ENCODE assay signal across 10 cellular contexts in genomic region chr19:36377541-36378178, GRCh38. TPM values are rescaled to one million over a fixed set of nuclear protein-coding genes. Genes with fewer than 3 reads are reported as not detected.
A peak's percentile ranks its signal among the peaks of the same experiment; 100 is the strongest.
DNase-seq lines count a peak whose midpoint lies in the region; ATAC-seq and TF ChIP-seq lines count a peak whose summit lies in the region.
"Had no signal": no experiment of that assay in that cellular context is flagged by ENCODE, and none has a peak within 500 bp of the region (broad histone marks: within the 10 kb centered on the region; RNA-seq: fewer than 3 reads in every experiment).

No MANE protein-coding gene starts in this region.

- intact Hi-C loops in sigmoid colon (cut with DNase I): loop anchor here (2.0 to 10.0 kb wide), 5 partner anchors 40 to 537 kb away; partner anchors contain the start of genes ZFP82, ZNF260, ZNF566 and ZNF568

- WGBS in sigmoid colon, 2 donors: 68 to 69% methylated on average over 9 to 10 of the region's 10 CpGs

- H3K27ac ChIP-seq in sigmoid colon: peak overlapping the region; percentile 85 to 88 (median 86)

- no peak for TF ChIP-seq CTCF in WI38 (IDR thresholded peaks at IDR 0.05; ENCODE audit: low read depth, low read length)
- no peak for TF ChIP-seq CTCF in foreskin fibroblast (IDR thresholded peaks at IDR 0.05; ENCODE audit: low read depth, low read length)
- TF ChIP-seq CTCF in sigmoid colon (IDR thresholded peaks at IDR 0.05): no peak

- no peak for TF ChIP-seq POLR2A in sigmoid colon (IDR thresholded peaks at IDR 0.05)

- no peak for ATAC-seq in HG03280 (IDR thresholded peaks at IDR 0.05; ENCODE audit: unreplicated experiment)
- ATAC-seq in HG02981 (IDR thresholded peaks at IDR 0.05; ENCODE audit: unreplicated experiment): no peak

- peaks cover 0 to 2% (median 0%) of the 10 kb centered on the region in 4 donors for H3K9me3 ChIP-seq in sigmoid colon
- H3K9me3 ChIP-seq: thyroid gland had no signal

- peaks cover 0 to 22% (median 13%) of the 10 kb centered on the region in 4 donors for H3K4me1 ChIP-seq in sigmoid colon

- H3K27me3 ChIP-seq in H7 (ENCODE audit: control insufficient read depth, insufficient read depth, low read length) (no peaks in the 10 kb centered on the region), sigmoid colon (no peaks in the 10 kb centered on the region)
- H3K27me3 ChIP-seq: thyroid gland had no signal

- H3K4me3 ChIP-seq in H7 (ENCODE audit: insufficient read depth, low read depth, low read length) (peak overlapping the region; percentile 61), WI38 (ENCODE audit: low read depth, low read length) (peak overlapping the region; percentile 83), foreskin fibroblast (ENCODE audit: low read depth in 1 of 2, low read length in 2 of 2) (peak overlapping the region; percentile 66 to 88), sigmoid colon (peak overlapping the region in 3 of 4 donors; percentile 70 to 79 (median 77))

- H3K36me3 ChIP-seq in H7 (replicated peaks; ENCODE audit: control insufficient read depth, insufficient read depth, low read length) (no peaks in the 10 kb centered on the region), sigmoid colon (no peaks in the 10 kb centered on the region)
- H3K36me3 ChIP-seq: thyroid gland had no signal

- DNase-seq in H7 (no peak), foreskin fibroblast (peak in 1 of 2 donors; percentile 4), sigmoid colon (no peak), 8988T (no peak), SKM-1 (lab: John Stamatoyannopoulos, UW; ENCODE audit: unreplicated experiment) (no peak)
- DNase-seq: activated CD4-positive, alpha-beta T cell treated with anti-CD3 and anti-CD28 coated beads, Interleukin-2, amount 50 U/mL, for 4 hours had no signal

- no peak for TF ChIP-seq EP300 in sigmoid colon (IDR thresholded peaks at IDR 0.05)

RNA-seq across cellular contexts. Expression of gene ZFP14, which starts 1.3 kb away (rescaled TPM):
- 4.2 and 5.7 TPM in 2 replicates for total RNA-seq in H7 (2014; rRNA removed; shearing (Covaris generic))
- 10 to 100 TPM in 1 of 4 donors, 1 to 10 TPM in 3; 3.5 to 13.3 (median 7.6) TPM for total RNA-seq in sigmoid colon
- polyA plus RNA-seq in sigmoid colon: 1 to 10 TPM in 1 of 3 donors, under 1 TPM in 2; 0.60 to 2.2 (median 0.92) TPM

RNA-seq across cellular contexts. Expression of gene ZFP82, which starts 40.8 kb away (rescaled TPM):
- 7.3 and 12.2 TPM in 2 replicates for total RNA-seq in H7 (2014; rRNA removed; shearing (Covaris generic))
- 1 to 10 TPM; 4.8 to 8.2 (median 6.9) TPM for total RNA-seq in sigmoid colon
- polyA plus RNA-seq in sigmoid colon: 1 to 10 TPM in 1 of 3 donors, under 1 TPM in 2; 0.60 to 2.4 (median 0.69) TPM
